ENCODE assay signal across 2 cellular contexts in the genomic region with DNA sequence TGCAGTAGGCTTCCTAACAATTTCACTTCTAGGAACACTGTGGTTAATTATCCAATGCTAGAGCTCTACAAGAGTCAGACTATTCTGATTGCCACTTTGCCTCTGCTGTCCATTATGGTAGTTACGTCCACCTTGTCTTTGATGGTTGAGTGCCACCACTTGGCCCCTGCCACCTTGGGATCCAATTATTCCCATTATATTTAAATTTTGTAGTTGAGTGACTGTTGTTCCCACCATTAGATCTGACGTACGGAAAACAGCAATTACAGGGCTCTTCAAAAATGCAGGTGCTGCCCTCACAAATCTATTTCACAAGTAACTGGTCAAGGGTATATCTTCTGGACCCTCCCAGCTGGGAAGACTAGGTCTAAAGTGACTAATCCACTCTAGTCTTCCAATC.
DNase-seq lines count a peak whose midpoint lies in the region; TF ChIP-seq lines count a peak whose summit lies in the region.
"Not testable (repeated sequence)": the region's sequence is repeated elsewhere in the genome, so short reads cannot be mapped to it uniquely, and the experiment has no call there.

No MANE protein-coding gene starts in this region.

- H3K27me3 ChIP-seq in adipocyte (replicated peaks; ENCODE audit: control insufficient read depth, insufficient read depth, low read length): not testable (repeated sequence)

- not testable (repeated sequence) for H3K4me1 ChIP-seq in HEK293 (ENCODE audit: control insufficient read depth, insufficient read depth, low read length); adipocyte (ENCODE audit: control insufficient read depth, insufficient read depth, low read length)

- not testable (repeated sequence) for H3K9me3 ChIP-seq in HEK293 (ENCODE audit: control insufficient read depth, insufficient read depth, low read depth, low read length)
- H3K9me3 ChIP-seq in adipocyte (ENCODE audit: control insufficient read depth, low read length): peaks cover 31% of the 10 kb centered on the region

- H3K9ac ChIP-seq in adipocyte (ENCODE audit: low read length): not testable (repeated sequence)

- CTCF ChIA-PET in HEK293 (lab: Yijun Ruan, JAX): not testable (repeated sequence)

- not testable (repeated sequence) for H3K36me3 ChIP-seq in HEK293 (ENCODE audit: control insufficient read depth in 2 of 2, insufficient read depth in 1 of 2, low read length in 2 of 2); adipocyte (ENCODE audit: control insufficient read depth, insufficient read depth, low read length, severe bottlenecking)

- not testable (repeated sequence) for DNase-seq in adipocyte (ENCODE audit: low read depth)

- POLR2A ChIA-PET in HEK293 (lab: Yijun Ruan, JAX): not testable (repeated sequence)

- H3K27ac ChIP-seq in HEK293 (ENCODE audit: extremely low read depth, low read depth, low read length): not testable (repeated sequence)

- H3K4me3 ChIP-seq in HEK293 (ENCODE audit: low read depth, low read length): not testable (repeated sequence)
- H3K4me3 ChIP-seq in adipocyte (ENCODE audit: low read length): peak overlapping the region; percentile 52

- not testable (repeated sequence) for TF ChIP-seq CTCF in HEK293 (tag by site-specific recombination; IDR thresholded peaks at IDR 0.05)

TF ChIP-seq in HEK293, 187 proteins besides CTCF, POLR2A, EP300 and RAD21:
- TF ChIP-seq SETDB1 (IDR thresholded peaks at IDR 0.05; ENCODE audit: insufficient read length, low read length): peak; percentile 57
- peak; percentile 82 for TF ChIP-seq ZNF302 (tag by site-specific recombination; IDR thresholded peaks at IDR 0.05; ENCODE audit: low read depth)
